ENCODE assay signal across 2 cellular contexts in genomic region chr17:28944343-28944742, GRCh38.
TF ChIP-seq lines count a peak whose summit lies in the region.

No MANE protein-coding gene starts in this region.

TF ChIP-seq in SK-N-SH, 30 proteins besides CTCF, POLR2A, EP300 and RAD21 (continued from another document):
- TF ChIP-seq USF1 (IDR thresholded peaks at IDR 0.05; ENCODE audit: borderline replicate concordance, low read depth) (no peak), RXRA (IDR thresholded peaks at IDR 0.05; ENCODE audit: borderline replicate concordance, low read depth) (no peak), NRF1 (IDR thresholded peaks at IDR 0.05; ENCODE audit: low read depth, low read length) (no peak), IRF3 (IDR thresholded peaks at IDR 0.05; ENCODE audit: low read depth, low read length) (no peak), GABPA (IDR thresholded peaks at IDR 0.05; ENCODE audit: low read depth) (no peak), GATA2 (CRISPR knock-in tag; IDR thresholded peaks at IDR 0.05) (no peak), REST (IDR thresholded peaks at IDR 0.05; ENCODE audit: low read depth, low read length) (no peak), MAX (IDR thresholded peaks at IDR 0.05; ENCODE audit: low read depth) (no peak), FOXM1 (IDR thresholded peaks at IDR 0.05; ENCODE audit: low read depth) (no peak), PBX3 (IDR thresholded peaks at IDR 0.05) (no peak), CHD2 (IDR thresholded peaks at IDR 0.05; ENCODE audit: low read length, partially characterized antibody) (no peak), SMC3 (IDR thresholded peaks at IDR 0.05; ENCODE audit: low read depth, low read length) (no peak), NFIC (IDR thresholded peaks at IDR 0.05; ENCODE audit: borderline replicate concordance) (no peak), MXI1 (IDR thresholded peaks at IDR 0.05; ENCODE audit: low read depth, low read length) (no peak), SIN3A (IDR thresholded peaks at IDR 0.05; ENCODE audit: borderline replicate concordance, low read depth, low read length) (no peak), TAF1 (IDR thresholded peaks at IDR 0.05; ENCODE audit: borderline replicate concordance, low read depth, low read length) (no peak), TEAD4 (IDR thresholded peaks at IDR 0.05; ENCODE audit: borderline replicate concordance, insufficient read depth) (no peak)

TF ChIP-seq in SK-N-SH treated with all-trans-retinoic acid at 6 μM for 48 hours, 23 proteins besides CTCF, POLR2A, EP300 and RAD21 (continued from another document):
- no peak for TF ChIP-seq TOX (CRISPR knock-in tag; IDR thresholded peaks at IDR 0.05; ENCODE audit: borderline replicate concordance)
- TF ChIP-seq TSHZ2 (CRISPR knock-in tag; IDR thresholded peaks at IDR 0.05): no peak
- no peak for TF ChIP-seq POU6F1 (CRISPR knock-in tag; IDR thresholded peaks at IDR 0.05; ENCODE audit: borderline replicate concordance, low read depth)
- no peak for TF ChIP-seq TCF4 (CRISPR knock-in tag; IDR thresholded peaks at IDR 0.05; ENCODE audit: borderline replicate concordance)
- no peak for TF ChIP-seq RARB (CRISPR knock-in tag; IDR thresholded peaks at IDR 0.05)
- no peak for TF ChIP-seq CSDC2 (CRISPR knock-in tag; IDR thresholded peaks at IDR 0.05)
- no peak for TF ChIP-seq ZNF70 (CRISPR knock-in tag; IDR thresholded peaks at IDR 0.05)
- no peak for TF ChIP-seq ZNF565 (CRISPR knock-in tag; conservative IDR thresholded peaks at IDR 0.05; ENCODE audit: low read depth)
- TF ChIP-seq PATZ1 (CRISPR knock-in tag; IDR thresholded peaks at IDR 0.05; ENCODE audit: borderline replicate concordance): no peak
- TF ChIP-seq OSR1 (CRISPR knock-in tag; IDR thresholded peaks at IDR 0.05): no peak
- TF ChIP-seq ARNTL (CRISPR knock-in tag; IDR thresholded peaks at IDR 0.05; ENCODE audit: borderline replicate concordance, low read depth): no peak
- TF ChIP-seq PPARA (CRISPR knock-in tag; IDR thresholded peaks at IDR 0.05; ENCODE audit: borderline replicate concordance): no peak
- TF ChIP-seq BACH2 (CRISPR knock-in tag; IDR thresholded peaks at IDR 0.05; ENCODE audit: borderline replicate concordance): no peak
- no peak for TF ChIP-seq GLIS3 (CRISPR knock-in tag; IDR thresholded peaks at IDR 0.05)
- no peak for TF ChIP-seq ZC3H10 (CRISPR knock-in tag; IDR thresholded peaks at IDR 0.05)
- TF ChIP-seq ZFP30 (CRISPR knock-in tag; IDR thresholded peaks at IDR 0.05): no peak
- no peak for TF ChIP-seq ZNF8 (CRISPR knock-in tag; IDR thresholded peaks at IDR 0.05)
